Comparison of ENCODE assay signal across 13 cellular contexts in the genomic region with DNA sequence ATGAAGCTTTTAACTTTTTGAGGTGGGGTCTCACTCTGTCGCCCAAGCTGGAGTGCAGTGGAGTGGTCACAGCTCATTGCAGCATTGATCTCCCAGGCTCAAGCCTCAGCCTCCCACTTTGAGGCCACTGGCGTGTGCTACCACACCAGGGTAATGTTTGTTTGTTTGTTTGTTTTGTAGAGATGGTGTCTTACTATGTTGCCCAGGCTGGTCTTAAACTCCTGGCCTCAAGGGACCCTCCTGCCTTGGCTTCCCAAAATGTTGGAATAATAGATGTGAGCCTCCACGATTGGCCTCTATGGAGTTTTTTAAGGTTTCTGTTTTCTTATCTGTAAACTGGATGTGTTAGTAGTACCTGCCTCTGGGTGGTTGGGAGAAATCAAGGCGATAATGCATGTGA. TPM values are rescaled to one million over a fixed set of nuclear protein-coding genes. Genes with fewer than 3 reads are reported as not detected.
DNase-seq lines count a peak whose midpoint lies in the region; ATAC-seq, FAIRE-seq and TF ChIP-seq lines count a peak whose summit lies in the region.
"Had no signal": no experiment of that assay in that cellular context is flagged by ENCODE, and none has a peak within 500 bp of the region (broad histone marks: within the 10 kb centered on the region; RNA-seq: fewer than 3 reads in every experiment).

No MANE protein-coding gene starts in this region.

- no peak overlapping the region for H3K9ac ChIP-seq in mammary epithelial cell (ENCODE audit: insufficient read depth, low read length)

- H3K79me2 ChIP-seq in mammary epithelial cell (ENCODE audit: insufficient read depth, low read length): peaks cover 99% of the 10 kb centered on the region

- no TSS peak for BruUV-seq in MCF 10A (replicated peaks; lab: Mats Ljungman, UMichigan)
- BruUV-seq in mammary epithelial cell (replicated peaks; lab: Mats Ljungman, UMichigan): no TSS peak

- dilution Hi-C loops in mammary epithelial cell (cut with HindIII; ENCODE audit: low sequenced_read_pairs): no loop called here

- CTCF ChIA-PET in MCF 10A (lab: Yijun Ruan, JAX): interaction anchor here (1.4 kb wide), 1 partner anchor 15 kb away, joined by 7 read pairs; no protein-coding TSS in a partner anchor
- CTCF ChIA-PET in mammary epithelial cell (lab: Charles Lee; ENCODE audit: low non-redundant PET): no interaction called here

- no peak for TF ChIP-seq CTCF in MCF 10A (IDR thresholded peaks at IDR 0.05; ENCODE audit: unreplicated experiment)
- no peak for TF ChIP-seq CTCF in mammary epithelial cell (conservative IDR thresholded peaks at IDR 0.05 in 1 of 2, IDR thresholded peaks at IDR 0.05 in 1 of 2; ENCODE audit: extremely low read depth in 1 of 2, insufficient read depth in 1 of 2, low read depth in 1 of 2, low read length in 2 of 2)
- no peak for TF ChIP-seq CTCF in foreskin keratinocyte (conservative IDR thresholded peaks at IDR 0.05)

- H3K9me3 ChIP-seq in mammary epithelial cell (replicated peaks; ENCODE audit: insufficient read depth, low read length): no peaks in the 10 kb centered on the region
- H3K9me3 ChIP-seq: mucosa of descending colon, right lobe of liver had no signal

- H3K36me3 ChIP-seq in mammary epithelial cell (ENCODE audit: insufficient read depth, low read length): peaks cover 15% of the 10 kb centered on the region

- H3K4me3 Mint-ChIP-seq in MCF 10A (ENCODE audit: unreplicated experiment): no peak overlapping the region
- peak overlapping the region; percentile 88 for H3K4me3 Mint-ChIP-seq in activated naive CD8-positive, alpha-beta T cell treated with anti-CD3 and anti-CD28 coated beads, Interleukin-2, amount 10 ng/mL, durations not matched to agents 7 days and 5 days
- peak overlapping the region; percentile 75 to 92 (median 86) for H3K4me3 Mint-ChIP-seq in naive thymus-derived CD8-positive, alpha-beta T cell

- peak; percentile 55 for FAIRE-seq in urothelium cell line (lab: Jason Lieb, UNC)
- FAIRE-seq: G401.6 had no signal

- intact Hi-C loops in MCF 10A (cut with micrococcal nuclease) (no loop called here), mammary epithelial cell (cut with micrococcal nuclease) (no loop called here)

- no peak overlapping the region for H3K4me3 ChIP-seq in mammary epithelial cell (replicated peaks in 1 of 3; ENCODE audit: insufficient read depth in 1 of 3, low read depth in 2 of 3, low read length in 3 of 3)
- H3K4me3 ChIP-seq: mucosa of descending colon, right lobe of liver, SK-N-MC had no signal

- ATAC-seq in activated naive CD8-positive, alpha-beta T cell treated with anti-CD3 and anti-CD28 coated beads, Interleukin-2, amount 10 ng/mL, durations not matched to agents 7 days and 5 days (ENCODE audit: low read depth): no peak
- ATAC-seq in naive thymus-derived CD8-positive, alpha-beta T cell: no peak
- ATAC-seq in foreskin keratinocyte: no peak

- 64% methylated on average over 4 of the region's 4 CpGs for WGBS in mammary epithelial cell (ENCODE audit: low coverage, missing lambda C conversion rate)

- H3K27me3 Mint-ChIP-seq in MCF 10A (ENCODE audit: insufficient read depth, unreplicated experiment): no peaks in the 10 kb centered on the region
- H3K27me3 Mint-ChIP-seq in activated naive CD8-positive, alpha-beta T cell treated with anti-CD3 and anti-CD28 coated beads, Interleukin-2, amount 10 ng/mL, durations not matched to agents 7 days and 5 days: no peaks in the 10 kb centered on the region
- no peaks in the 10 kb centered on the region for H3K27me3 Mint-ChIP-seq in naive thymus-derived CD8-positive, alpha-beta T cell

- H3K4me1 ChIP-seq in mammary epithelial cell (ENCODE audit: insufficient read depth, low read length): peaks cover 33% of the 10 kb centered on the region
- H3K4me1 ChIP-seq in foreskin keratinocyte: no peaks in the 10 kb centered on the region

- no peak overlapping the region for H2AFZ ChIP-seq in mammary epithelial cell (ENCODE audit: low read depth, low read length)

- H3K4me1 Mint-ChIP-seq in MCF 10A (ENCODE audit: insufficient read depth, unreplicated experiment): peaks cover 20% of the 10 kb centered on the region
- peaks cover 58% of the 10 kb centered on the region for H3K4me1 Mint-ChIP-seq in activated naive CD8-positive, alpha-beta T cell treated with anti-CD3 and anti-CD28 coated beads, Interleukin-2, amount 10 ng/mL, durations not matched to agents 7 days and 5 days
- H3K4me1 Mint-ChIP-seq in naive thymus-derived CD8-positive, alpha-beta T cell: peaks cover 45 to 92% (median 84%) of the 10 kb centered on the region in 4 donors

- peak overlapping the region; percentile 80 for H3K27ac Mint-ChIP-seq in MCF 10A (ENCODE audit: low read depth, unreplicated experiment)
- H3K27ac Mint-ChIP-seq in activated naive CD8-positive, alpha-beta T cell treated with anti-CD3 and anti-CD28 coated beads, Interleukin-2, amount 10 ng/mL, durations not matched to agents 7 days and 5 days: peak overlapping the region; percentile 100
- peak overlapping the region; percentile 96 to 100 (median 99) for H3K27ac Mint-ChIP-seq in naive thymus-derived CD8-positive, alpha-beta T cell

- POLR2A ChIA-PET in MCF 10A (lab: Yijun Ruan, JAX): interaction anchor here (1.4 kb wide), 1 partner anchor 15 kb away, joined by 4 read pairs; no protein-coding TSS in a partner anchor
- POLR2A ChIA-PET in activated naive CD8-positive, alpha-beta T cell treated with anti-CD3 and anti-CD28 coated beads, Interleukin-2, amount 10 ng/mL, durations not matched to agents 7 days and 5 days (lab: Charles Lee): interaction anchor here (0.8 to 2.0 kb wide), 4 partner anchors 9 to 25 kb away, joined by 3 to 9 read pairs (median 6); no protein-coding TSS in a partner anchor
- POLR2A ChIA-PET in naive thymus-derived CD8-positive, alpha-beta T cell (lab: Charles Lee): interaction anchor here (0.7 to 18.4 kb wide), 11 partner anchors 11 to 155 kb away, joined by 3 to 796 read pairs (median 14); a partner anchor contains a TSS

- no peaks in the 10 kb centered on the region for H4K20me1 ChIP-seq in mammary epithelial cell (ENCODE audit: insufficient read depth, low read length)

- H3K9me3 Mint-ChIP-seq in MCF 10A (ENCODE audit: unreplicated experiment): no peaks in the 10 kb centered on the region
- H3K9me3 Mint-ChIP-seq in activated naive CD8-positive, alpha-beta T cell treated with anti-CD3 and anti-CD28 coated beads, Interleukin-2, amount 10 ng/mL, durations not matched to agents 7 days and 5 days: no peaks in the 10 kb centered on the region
- no peaks in the 10 kb centered on the region for H3K9me3 Mint-ChIP-seq in naive thymus-derived CD8-positive, alpha-beta T cell

- in situ Hi-C loops in mammary epithelial cell (cut with MboI; ENCODE audit: low sequenced_read_pairs in 2 of 2): no loop called here
- in situ Hi-C loops in KBM-7 (cut with MboI; ENCODE audit: low pct_unique_long_range_greater_than_20kb, low sequenced_read_pairs): no loop called here

- no peak overlapping the region for H3K4me2 ChIP-seq in mammary epithelial cell (ENCODE audit: insufficient read depth, low read depth, low read length)

- no peaks in the 10 kb centered on the region for H3K27me3 ChIP-seq in mammary epithelial cell (ENCODE audit: insufficient read depth, low read length)
- no peaks in the 10 kb centered on the region for H3K27me3 ChIP-seq in foreskin keratinocyte
- H3K27me3 ChIP-seq: right lobe of liver had no signal

- DNase-seq in MCF 10A (ENCODE audit: unreplicated experiment) (no peak), mammary epithelial cell (no peak), urothelium cell line (ENCODE audit: low spot score) (no peak), KBM-7 (no peak), foreskin keratinocyte (no peak)
- DNase-seq in activated naive CD8-positive, alpha-beta T cell treated with anti-CD3 and anti-CD28 coated beads, Interleukin-2, amount 10 ng/mL, durations not matched to agents 7 days and 5 days: no peak
- no peak for DNase-seq in naive thymus-derived CD8-positive, alpha-beta T cell
- no peak for DNase-seq in stimulated activated CD4-positive, alpha-beta T cell treated with anti-CD3 and anti-CD28 coated beads, Interleukin-2, amount 100 ng/mL, for 48 hours
- DNase-seq: NCI-H1930 had no signal

- peaks cover 41% of the 10 kb centered on the region for H3K36me3 Mint-ChIP-seq in MCF 10A (ENCODE audit: insufficient read depth, unreplicated experiment)
- peaks cover 31% of the 10 kb centered on the region for H3K36me3 Mint-ChIP-seq in activated naive CD8-positive, alpha-beta T cell treated with anti-CD3 and anti-CD28 coated beads, Interleukin-2, amount 10 ng/mL, durations not matched to agents 7 days and 5 days
- peaks cover 3 to 31% (median 19%) of the 10 kb centered on the region in 3 donors for H3K36me3 Mint-ChIP-seq in naive thymus-derived CD8-positive, alpha-beta T cell

- no peak overlapping the region for H3K27ac ChIP-seq in mammary epithelial cell (ENCODE audit: insufficient read depth, low read depth, low read length)
- H3K27ac ChIP-seq in foreskin keratinocyte: no peak overlapping the region
- H3K27ac ChIP-seq: right lobe of liver, SK-N-MC had no signal

RNA-seq across cellular contexts. Expression of a gene that starts 41.4 kb away (rescaled TPM):
- total RNA-seq in MCF 10A (2022) (122 TPM in 2 replicates), mammary epithelial cell (100 to 1,000 TPM in 1 of 2 donors, 10 to 100 TPM in 1; 34.3 to 138 TPM), foreskin keratinocyte (49.3 and 61.4 TPM in 2 replicates)
- polyA plus RNA-seq in mammary epithelial cell (51.1 TPM), foreskin keratinocyte (60.0 and 71.4 TPM in 2 replicates)
- 93.6 TPM for polyA minus RNA-seq in mammary epithelial cell
- 100 to 1,000 TPM; 227 to 233 TPM for total RNA-seq in activated naive CD8-positive, alpha-beta T cell treated with anti-CD3 and anti-CD28 coated beads, Interleukin-2, amount 10 ng/mL, durations not matched to agents 7 days and 5 days
- 100 to 1,000 TPM; 308 to 327 TPM for total RNA-seq in naive thymus-derived CD8-positive, alpha-beta T cell
- 10 to 100 TPM; 25.4 to 85.2 (median 38.2) TPM for polyA plus RNA-seq in naive thymus-derived CD8-positive, alpha-beta T cell

RNA-seq across cellular contexts. Expression of a gene that starts 53.2 kb away (rescaled TPM):
- 14.7 and 20.9 TPM in 2 replicates for total RNA-seq in MCF 10A (2022)
- total RNA-seq in mammary epithelial cell: 10 to 100 TPM; 14.7 to 18.8 TPM
- polyA plus RNA-seq in mammary epithelial cell: 10.5 TPM
- 2.3 TPM for polyA minus RNA-seq in mammary epithelial cell
- 10 to 100 TPM; 31.7 to 37.3 TPM for total RNA-seq in activated naive CD8-positive, alpha-beta T cell treated with anti-CD3 and anti-CD28 coated beads, Interleukin-2, amount 10 ng/mL, durations not matched to agents 7 days and 5 days
- 10 to 100 TPM; 65.0 to 71.9 TPM for total RNA-seq in naive thymus-derived CD8-positive, alpha-beta T cell
- 10 to 100 TPM; 16.1 to 25.4 (median 20.0) TPM for polyA plus RNA-seq in naive thymus-derived CD8-positive, alpha-beta T cell
- total RNA-seq in foreskin keratinocyte: 12.4 and 14.3 TPM in 2 replicates
- polyA plus RNA-seq in foreskin keratinocyte: 10.7 and 12.5 TPM in 2 replicates
